In the genomic region with DNA sequence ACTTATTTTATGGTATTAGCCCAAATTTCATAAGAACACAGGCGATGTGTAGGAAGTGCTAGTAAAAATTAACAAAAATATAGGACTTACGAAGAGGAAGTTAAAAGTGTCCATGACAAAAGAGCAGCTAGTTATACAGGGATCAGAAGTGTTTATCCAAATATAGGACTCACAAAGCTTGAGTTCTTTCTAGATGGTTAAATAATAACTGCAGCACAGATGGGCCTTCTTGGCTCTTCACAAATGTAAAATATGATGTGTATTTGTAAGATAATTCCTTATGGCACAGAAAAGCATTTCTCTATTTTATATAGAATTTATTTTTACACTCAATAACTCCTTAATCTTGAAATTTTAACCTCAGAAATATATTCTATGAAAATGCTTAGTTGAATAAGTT, we compare ENCODE assay signal across 15 cellular contexts.
DNase-seq lines count a peak whose midpoint lies in the region; ATAC-seq lines count a peak whose summit lies in the region.
"Had no signal": no experiment of that assay in that cellular context is flagged by ENCODE, and none has a peak within 500 bp of the region (broad histone marks: within the 10 kb centered on the region; RNA-seq: fewer than 3 reads in every experiment).

No MANE protein-coding gene starts in this region.

- no peak for ATAC-seq in HG03442 (IDR thresholded peaks at IDR 0.05; ENCODE audit: unreplicated experiment)
- ATAC-seq: A549 had no signal

- in situ Hi-C loops in G401 (cut with HindIII; ENCODE audit: low sequenced_read_pairs): no loop called here

- DNase-seq in G401 (ENCODE audit: low spot score) (peak; percentile 80), NCI-H446 treated with DMSO at 0.1 percent for 48 hours (lab: John Stamatoyannopoulos, UW) (peak; percentile 32), inferior parietal cortex (ENCODE audit: extremely low spot score) (peak; percentile 11), NCI-H2081 treated with DMSO at 0.1 percent for 48 hours (lab: John Stamatoyannopoulos, UW) (no peak), SIG-M5 treated with dmso at 0.1 percent for 504 hours (lab: John Stamatoyannopoulos, UW; ENCODE audit: unreplicated experiment) (no peak)
- DNase-seq: 8988T; Calu3; CD4-positive, alpha-beta memory T cell; COR-L47; DMS53; DMS79 treated with DMSO at 0.1 percent for 48 hours; GOT3; HFFc6 had no signal

Comparison
In these comparisons a context has a peak if more than half of its experiments do, and no peak if none do; other contexts are left out.
1. DNase-seq: peak in G401 (single experiment), NCI-H446 treated with DMSO at 0.1 percent for 48 hours (single experiment) and inferior parietal cortex (single experiment); none in NCI-H2081 treated with DMSO at 0.1 percent for 48 hours (single experiment) and SIG-M5 treated with dmso at 0.1 percent for 504 hours (single experiment).